ENCODE assay signal across 11 cellular contexts in genomic region chr20:1072258-1072657, GRCh38.
"Had no signal": no experiment of that assay in that cellular context is flagged by ENCODE, and none has a peak within 500 bp of the region (broad histone marks: within the 10 kb centered on the region; RNA-seq: fewer than 3 reads in every experiment).

No MANE protein-coding gene starts in this region.

- H3K4me2 ChIP-seq: GM23338 had no signal

- H3K9me3 ChIP-seq: HAP-1 had no signal

- H3K27ac Mint-ChIP-seq: GM23338, H9, HFFc6 had no signal

- FAIRE-seq: H1, H54 had no signal

- H3K4me3 ChIP-seq: GM23248, GM23338, HAP-1 had no signal

- H3K4me3 Mint-ChIP-seq: GM23338, H9, HFFc6 had no signal

- H3K36me3 ChIP-seq: HAP-1 had no signal

- H3K4me1 ChIP-seq: HAP-1 had no signal

- H3K27ac ChIP-seq: GM23248 had no signal

- H3K9ac ChIP-seq: GM23248 had no signal

- ATAC-seq: GM23338, HCT116 had no signal

- DNase-seq: GM23248, GOT3, H7, H9, HCEC 1CT, HFFc6 had no signal
